ENCODE assay signal across 11 cellular contexts in genomic region chr10:45308707-45309106, GRCh38. TPM values are rescaled to one million over a fixed set of nuclear protein-coding genes. Genes with fewer than 3 reads are reported as not detected.
A peak's percentile ranks its signal among the peaks of the same experiment; 100 is the strongest.
DNase-seq lines count a peak whose midpoint lies in the region; ATAC-seq, FAIRE-seq and TF ChIP-seq lines count a peak whose summit lies in the region.
"Had no signal": no experiment of that assay in that cellular context is flagged by ENCODE, and none has a peak within 500 bp of the region (broad histone marks: within the 10 kb centered on the region; RNA-seq: fewer than 3 reads in every experiment).

No MANE protein-coding gene starts in this region.

- no peak for FAIRE-seq in GM19239 (lab: Jason Lieb, UNC)

- CTCF ChIA-PET in Caco-2 (lab: Charles Lee) = no interaction called here

- no peak overlapping the region for H3K4me3 Mint-ChIP-seq in Caco-2 (ENCODE audit: unreplicated experiment)
- H3K4me3 Mint-ChIP-seq: activated CD4-positive, alpha-beta memory T cell treated with anti-CD3 and anti-CD28 coated beads for 36 hours had no signal

- ATAC-seq in foreskin keratinocyte = no peak

- H3K36me3 Mint-ChIP-seq in Caco-2 (ENCODE audit: insufficient read depth, unreplicated experiment) = no peaks in the 10 kb centered on the region
- H3K36me3 Mint-ChIP-seq: activated CD4-positive, alpha-beta memory T cell treated with anti-CD3 and anti-CD28 coated beads for 36 hours had no signal

- no peaks in the 10 kb centered on the region for H3K36me3 ChIP-seq in Caco-2 (ENCODE audit: control insufficient read depth, insufficient read depth, low read length)
- H3K36me3 ChIP-seq: heart right ventricle, neutrophil had no signal

- no peaks in the 10 kb centered on the region for H3K9me3 ChIP-seq in Caco-2
- H3K9me3 ChIP-seq: neutrophil had no signal

- H3K4me1 ChIP-seq in Caco-2 (no peaks in the 10 kb centered on the region), foreskin keratinocyte (no peaks in the 10 kb centered on the region)
- H3K4me1 ChIP-seq: heart right ventricle had no signal

- H3K4me1 Mint-ChIP-seq in Caco-2 (ENCODE audit: low read depth, unreplicated experiment) = no peaks in the 10 kb centered on the region

- no TSS peak for BruUV-seq in Caco-2 (replicated peaks; lab: Mats Ljungman, UMichigan)

- no peak overlapping the region for H3K4me3 ChIP-seq in Caco-2 (ENCODE audit: low read depth, low read length)
- H3K4me3 ChIP-seq: heart right ventricle had no signal

- H3K27me3 ChIP-seq in Caco-2 (replicated peaks; ENCODE audit: control insufficient read depth, insufficient read depth, low read length) = no peaks in the 10 kb centered on the region
- no peaks in the 10 kb centered on the region for H3K27me3 ChIP-seq in foreskin keratinocyte
- H3K27me3 ChIP-seq: neutrophil had no signal

- POLR2A ChIA-PET in Caco-2 (lab: Charles Lee) = no interaction called here

- intact Hi-C loops in Caco-2 (cut with micrococcal nuclease; ENCODE audit: unreplicated experiment) = no loop called here

- DNase-seq in Caco-2 (no peak), GM19239 (ENCODE audit: insufficient read length, low spot score) (peak; percentile 14), NCI-H526 treated with DMSO at 0.1 percent for 48 hours (lab: John Stamatoyannopoulos, UW) (peak; percentile 3), foreskin keratinocyte (no peak), NCI-H2171 treated with DMSO at 0.1 percent for 48 hours (lab: John Stamatoyannopoulos, UW) (no peak), pons (ENCODE audit: low spot score) (no peak), HCEC 1CT (no peak)
- no peak for DNase-seq in activated CD4-positive, alpha-beta T cell treated with anti-CD3 and anti-CD28 coated beads for 1 hour
- DNase-seq: activated CD4-positive, alpha-beta memory T cell treated with anti-CD3 and anti-CD28 coated beads for 36 hours; heart right ventricle had no signal

- no peak overlapping the region for H3K27ac Mint-ChIP-seq in Caco-2 (ENCODE audit: unreplicated experiment)
- H3K27ac Mint-ChIP-seq: activated CD4-positive, alpha-beta memory T cell treated with anti-CD3 and anti-CD28 coated beads for 36 hours had no signal

- peaks cover 30% of the 10 kb centered on the region for H3K27me3 Mint-ChIP-seq in Caco-2 (ENCODE audit: insufficient read depth, unreplicated experiment)

- TF ChIP-seq CTCF in Caco-2 (IDR thresholded peaks at IDR 0.05; ENCODE audit: insufficient read depth in 1 of 2, low read depth in 1 of 2, low read length in 1 of 2, severe bottlenecking in 1 of 2, unreplicated experiment in 1 of 2) (peak; percentile 7 to 26), foreskin keratinocyte (conservative IDR thresholded peaks at IDR 0.05) (peak; percentile 8)

- H3K9me3 Mint-ChIP-seq in Caco-2 (ENCODE audit: unreplicated experiment) = peaks cover 9% of the 10 kb centered on the region

- no peak overlapping the region for H3K27ac ChIP-seq in foreskin keratinocyte
- H3K27ac ChIP-seq: heart right ventricle, neutrophil had no signal

RNA-seq across cellular contexts. Expression of gene OR13A1, which starts 6.7 kb away (rescaled TPM):
- total RNA-seq in Caco-2 (2022) (not detected in 2 replicates), foreskin keratinocyte (not detected in 2 replicates)
- polyA plus RNA-seq in foreskin keratinocyte = not detected in 2 replicates
- total RNA-seq: activated CD4-positive, alpha-beta memory T cell treated with anti-CD3 and anti-CD28 coated beads for 36 hours had no signal

Comparison
In these comparisons a context has a peak if more than half of its experiments do, and no peak if none do; other contexts are left out.
1. DNase-seq: peak in GM19239 (single experiment) and NCI-H526 treated with DMSO at 0.1 percent for 48 hours (single experiment); none in Caco-2 (0 of 2), foreskin keratinocyte (0 of 2), NCI-H2171 treated with DMSO at 0.1 percent for 48 hours (single experiment), pons (single experiment), HCEC 1CT (single experiment) and activated CD4-positive, alpha-beta T cell treated with anti-CD3 and anti-CD28 coated beads for 1 hour (single experiment).